Comparison of ENCODE assay signal across 8 cellular contexts in the genomic region with DNA sequence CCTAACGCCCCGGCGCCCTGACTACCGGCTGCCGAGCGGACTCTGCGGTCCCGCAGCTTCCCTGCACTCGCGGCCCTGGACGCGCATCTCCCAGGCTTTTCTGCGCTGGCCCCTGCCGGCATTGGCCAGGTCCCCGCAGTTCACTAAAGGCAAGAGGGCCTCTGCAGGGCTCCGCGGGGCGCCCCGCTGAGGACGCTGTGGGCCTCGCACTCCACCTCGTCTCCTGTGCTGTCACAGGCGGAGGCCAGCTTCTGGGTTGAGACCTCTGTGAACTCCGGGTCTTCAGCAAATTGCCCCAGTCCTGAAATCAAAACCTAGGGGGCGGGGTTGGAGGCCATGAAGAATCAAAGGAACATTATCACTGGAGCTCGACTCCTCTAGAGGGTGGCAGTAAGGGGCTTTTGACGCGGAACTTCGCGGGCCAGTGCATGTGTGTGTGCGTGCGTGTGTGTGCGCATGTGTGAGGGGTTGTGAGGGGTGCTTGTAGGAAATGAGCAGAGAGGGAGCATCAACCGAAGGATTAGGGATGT.
DNase-seq lines count a peak whose midpoint lies in the region; ATAC-seq and TF ChIP-seq lines count a peak whose summit lies in the region.

No MANE protein-coding gene starts in this region.

- H3K9me3 ChIP-seq in fibroblast of lung (ENCODE audit: control insufficient read depth, insufficient read depth, low read depth, low read length): no peaks in the 10 kb centered on the region
- no peaks in the 10 kb centered on the region for H3K9me3 ChIP-seq in neural progenitor cell (ENCODE audit: low read depth)

- H3F3A ChIP-seq in neural progenitor cell (ENCODE audit: low read depth): peaks cover 26% of the 10 kb centered on the region

- H3K4me2 ChIP-seq in fibroblast of lung (ENCODE audit: extremely low read depth, insufficient read depth, low read length) (peak overlapping the region; percentile 10), neural progenitor cell (peak overlapping the region; percentile 81)

- no peaks in the 10 kb centered on the region for H4K20me1 ChIP-seq in fibroblast of lung (ENCODE audit: control insufficient read depth, extremely low read depth, insufficient read depth, low read length)
- H4K20me1 ChIP-seq in neural progenitor cell (ENCODE audit: low read depth): no peaks in the 10 kb centered on the region

- DNase-seq in AG20443 (ENCODE audit: low spot score) (peak; percentile 74), fibroblast of lung (ENCODE audit: low read depth in 2 of 2) (peak in 1 of 2 donors; percentile 14), neural progenitor cell (ENCODE audit: low spot score) (peak; percentile 59), NCI-H1694 treated with DMSO at 0.1 percent for 48 hours (lab: John Stamatoyannopoulos, UW) (no peak), NCI-H345 treated with DMSO at 0.1 percent for 48 hours (lab: John Stamatoyannopoulos, UW; ENCODE audit: unreplicated experiment) (no peak)
- peak; percentile 43 for DNase-seq in activated CD8-positive, alpha-beta memory T cell treated with anti-CD3 and anti-CD28 coated beads, Interleukin-2, amount 50 U/mL, for 4 hours

- TF ChIP-seq CTCF in fibroblast of lung (conservative IDR thresholded peaks at IDR 0.05 in 1 of 2, IDR thresholded peaks at IDR 0.05 in 1 of 2; ENCODE audit: low read depth in 1 of 2, low read length in 2 of 2) (no peak), neural progenitor cell (IDR thresholded peaks at IDR 0.05) (peak; percentile 16)

- peaks cover 13% of the 10 kb centered on the region for H3K27me3 Mint-ChIP-seq in neural progenitor cell (ENCODE audit: insufficient read depth, low read depth)

- H3K4me1 Mint-ChIP-seq in neural progenitor cell: peaks cover 27% of the 10 kb centered on the region

- no peaks in the 10 kb centered on the region for H3K9me3 Mint-ChIP-seq in neural progenitor cell

- no peaks in the 10 kb centered on the region for H3K79me2 ChIP-seq in fibroblast of lung (ENCODE audit: control insufficient read depth, insufficient read depth, low read length)
- no peaks in the 10 kb centered on the region for H3K79me2 ChIP-seq in neural progenitor cell (ENCODE audit: low read depth)

- H3K4me3 ChIP-seq in fibroblast of lung (replicated peaks in 1 of 4; ENCODE audit: control extremely low read depth in 1 of 4, insufficient read depth in 1 of 4, low read depth in 3 of 4, low read length in 4 of 4): peak overlapping the region in 1 of 4 experiments; percentile 55
- H3K4me3 ChIP-seq in neural progenitor cell: peak overlapping the region; percentile 50

- no peaks in the 10 kb centered on the region for H3K36me3 ChIP-seq in fibroblast of lung (ENCODE audit: control insufficient read depth, insufficient read depth, low read length)
- no peaks in the 10 kb centered on the region for H3K36me3 ChIP-seq in neural progenitor cell

- no peak overlapping the region for H3K27ac ChIP-seq in fibroblast of lung (ENCODE audit: insufficient read depth, low read length)
- no peak overlapping the region for H3K27ac ChIP-seq in neural progenitor cell

- H3K27ac Mint-ChIP-seq in neural progenitor cell: no peak overlapping the region

- H3K4me1 ChIP-seq in fibroblast of lung (ENCODE audit: control insufficient read depth, extremely low read depth, insufficient read depth, low read length) (no peaks in the 10 kb centered on the region), neural progenitor cell (peaks cover 21% of the 10 kb centered on the region)

- no peaks in the 10 kb centered on the region for H3K36me3 Mint-ChIP-seq in neural progenitor cell

- peak; percentile 37 for ATAC-seq in GM21619 (IDR thresholded peaks at IDR 0.05; ENCODE audit: unreplicated experiment)
- no peak for ATAC-seq in HG03565 (IDR thresholded peaks at IDR 0.05; ENCODE audit: unreplicated experiment)

- H3K9ac ChIP-seq in fibroblast of lung (ENCODE audit: insufficient read depth, low read length): no peak overlapping the region
- no peak overlapping the region for H3K9ac ChIP-seq in neural progenitor cell

- H2AFZ ChIP-seq in fibroblast of lung (ENCODE audit: low read length): peak overlapping the region; percentile 2
- H2AFZ ChIP-seq in neural progenitor cell (replicated peaks): peak overlapping the region; percentile 96

- no peaks in the 10 kb centered on the region for H3K27me3 ChIP-seq in fibroblast of lung (ENCODE audit: control insufficient read depth, insufficient read depth, low read length)
- peaks cover 42% of the 10 kb centered on the region for H3K27me3 ChIP-seq in neural progenitor cell

- peak overlapping the region; percentile 74 for H3K4me3 Mint-ChIP-seq in neural progenitor cell

Comparison
In these comparisons a context has a peak if more than half of its experiments do, and no peak if none do; other contexts are left out.
1. DNase-seq: peak in AG20443 (single experiment), activated CD8-positive, alpha-beta memory T cell treated with anti-CD3 and anti-CD28 coated beads, Interleukin-2, amount 50 U/mL, for 4 hours (single experiment) and neural progenitor cell (single experiment); none in NCI-H1694 treated with DMSO at 0.1 percent for 48 hours (single experiment) and NCI-H345 treated with DMSO at 0.1 percent for 48 hours (single experiment).